ENCODE assay signal across 24 cellular contexts in genomic region chr15:94021621-94022320, GRCh38.
DNase-seq lines count a peak whose midpoint lies in the region; ATAC-seq, FAIRE-seq and TF ChIP-seq lines count a peak whose summit lies in the region.
"Had no signal": no experiment of that assay in that cellular context is flagged by ENCODE, and none has a peak within 500 bp of the region (broad histone marks: within the 10 kb centered on the region; RNA-seq: fewer than 3 reads in every experiment).

No MANE protein-coding gene starts in this region.

- no peaks in the 10 kb centered on the region for H3K27me3 Mint-ChIP-seq in GM23338 (ENCODE audit: insufficient read depth, low read depth, poor library complexity)
- peaks cover 17% of the 10 kb centered on the region for H3K27me3 Mint-ChIP-seq in activated T-cell treated with anti-CD3 and anti-CD28 coated beads, Interleukin-2, amount 50 U/mL, for 24 hours

- H2AFZ ChIP-seq in GM23338 = no peak overlapping the region

- DNase-seq in GM23338 (ENCODE audit: low spot score) (no peak), mucosa of gallbladder (ENCODE audit: low spot score) (peak; percentile 43), H54 (ENCODE audit: insufficient read length, low spot score) (no peak), A673 (ENCODE audit: low spot score) (no peak), GM19240 (ENCODE audit: insufficient read length, low spot score) (no peak)
- DNase-seq in activated T-cell treated with anti-CD3 and anti-CD28 coated beads, Interleukin-2, amount 50 U/mL, for 24 hours = no peak
- DNase-seq: EL; GF-D8; H9; HFFc6; Karpas-422; NCI-H1417; NCI-H1694 treated with DMSO at 0.1 percent for 48 hours; NCI-H2081 treated with DMSO at 0.1 percent for 48 hours; NCI-H446 treated with DMSO at 0.1 percent for 48 hours; NK-92 treated with Interleukin-12 subunit alpha and Interleukin-12 subunit beta, amount 100 ng/mL, for 24 hours; SIG-M5 had no signal

- H3K79me2 ChIP-seq in GM23338 (replicated peaks; ENCODE audit: insufficient read depth) = no peaks in the 10 kb centered on the region

- no peak for ATAC-seq in GM23338
- ATAC-seq: Panc1 had no signal

- no peak overlapping the region for H3K4me3 ChIP-seq in GM23338
- peak overlapping the region in 1 of 2 donors; percentile 35 for H3K4me3 ChIP-seq in stomach smooth muscle (ENCODE audit: low read length in 2 of 2)
- no peak overlapping the region for H3K4me3 ChIP-seq in A673 (ENCODE audit: low read depth, low read length, poor library complexity, severe bottlenecking)

- H3K4me2 ChIP-seq in GM23338 = no peak overlapping the region

- CTCF ChIA-PET in A673 (lab: Charles Lee) = no interaction called here

- TF ChIP-seq POLR2A in H54 (IDR thresholded peaks at IDR 0.05; ENCODE audit: low read depth, low read length) = no peak

- no peaks in the 10 kb centered on the region for H3K4me1 ChIP-seq in GM23338 (ENCODE audit: insufficient read depth)
- peaks cover 49% of the 10 kb centered on the region for H3K4me1 ChIP-seq in stomach smooth muscle (ENCODE audit: control insufficient read depth, insufficient read depth, low read length)
- H3K4me1 ChIP-seq in A673 (ENCODE audit: insufficient read depth, low read length, poor library complexity, severe bottlenecking) = peaks cover 2% of the 10 kb centered on the region

- POLR2A ChIA-PET in A673 (lab: Charles Lee; ENCODE audit: low non-redundant PET) = no interaction called here

- H3K27ac ChIP-seq in GM23338 (ENCODE audit: low read depth) = no peak overlapping the region
- H3K27ac ChIP-seq in VCaP = peak overlapping the region; percentile 37
- H3K27ac ChIP-seq in stomach smooth muscle (ENCODE audit: low read length) = peak overlapping the region; percentile 88
- no peak overlapping the region for H3K27ac ChIP-seq in A673 (ENCODE audit: low read depth, low read length, poor library complexity, severe bottlenecking)

- TF ChIP-seq CTCF in GM23338 (conservative IDR thresholded peaks at IDR 0.05; ENCODE audit: low read depth in 2 of 2) (no peak), VCaP (conservative IDR thresholded peaks at IDR 0.05) (no peak), A673 (conservative IDR thresholded peaks at IDR 0.05; ENCODE audit: low read depth, low read length) (no peak)

- H3K4me3 Mint-ChIP-seq in GM23338 = no peak overlapping the region
- no peak overlapping the region for H3K4me3 Mint-ChIP-seq in activated T-cell treated with anti-CD3 and anti-CD28 coated beads, Interleukin-2, amount 50 U/mL, for 24 hours
- H3K4me3 Mint-ChIP-seq: B cell, CD14-positive monocyte, H9, HFFc6 had no signal

- H3K9me3 ChIP-seq in stomach smooth muscle (ENCODE audit: control insufficient read depth in 2 of 2, low read length in 2 of 2) (no peaks in the 10 kb centered on the region), A673 (ENCODE audit: low read depth, low read length, poor library complexity, severe bottlenecking) (no peaks in the 10 kb centered on the region)

- no TSS peak for BruUV-seq in A673 (replicated peaks; lab: Mats Ljungman, UMichigan)

- no peaks in the 10 kb centered on the region for H3K9me3 Mint-ChIP-seq in GM23338
- H3K9me3 Mint-ChIP-seq in activated T-cell treated with anti-CD3 and anti-CD28 coated beads, Interleukin-2, amount 50 U/mL, for 24 hours = no peaks in the 10 kb centered on the region
- H3K9me3 Mint-ChIP-seq: H9, HFFc6 had no signal

- no peaks in the 10 kb centered on the region for H3K36me3 Mint-ChIP-seq in GM23338 (ENCODE audit: low read depth)
- no peaks in the 10 kb centered on the region for H3K36me3 Mint-ChIP-seq in activated T-cell treated with anti-CD3 and anti-CD28 coated beads, Interleukin-2, amount 50 U/mL, for 24 hours (ENCODE audit: low read depth)
- H3K36me3 Mint-ChIP-seq: CD14-positive monocyte had no signal

- no peaks in the 10 kb centered on the region for H3F3A ChIP-seq in GM23338 (replicated peaks; ENCODE audit: low read depth)

- H4K20me1 ChIP-seq in GM23338 (replicated peaks; ENCODE audit: insufficient read depth) = no peaks in the 10 kb centered on the region

- FAIRE-seq in H54 (lab: Jason Lieb, UNC) = no peak
- FAIRE-seq: A204.1, GM19239 had no signal

- H3K9me2 ChIP-seq in GM23338 (ENCODE audit: insufficient read depth) = no peaks in the 10 kb centered on the region

- H3K27me3 ChIP-seq in GM23338 (ENCODE audit: insufficient read depth) (no peaks in the 10 kb centered on the region), stomach smooth muscle (ENCODE audit: control insufficient read depth in 1 of 2, insufficient read depth in 2 of 2, low read length in 2 of 2) (no peaks in the 10 kb centered on the region), A673 (replicated peaks; ENCODE audit: insufficient read depth, low read depth, low read length, poor library complexity) (no peaks in the 10 kb centered on the region)

- intact Hi-C loops in A673 (cut with micrococcal nuclease; ENCODE audit: unreplicated experiment) = no loop called here

- H3K9ac ChIP-seq in stomach smooth muscle (ENCODE audit: low read length in 2 of 2) = peak overlapping the region in 1 of 2 donors; percentile 42

- H3K27ac Mint-ChIP-seq in GM23338 = peak overlapping the region; percentile 25; the same call in 1 of the 2 replicates
- no peak overlapping the region for H3K27ac Mint-ChIP-seq in activated T-cell treated with anti-CD3 and anti-CD28 coated beads, Interleukin-2, amount 50 U/mL, for 24 hours
- H3K27ac Mint-ChIP-seq: B cell, CD14-positive monocyte, H9, HFFc6 had no signal

- H3K36me3 ChIP-seq in GM23338 (ENCODE audit: insufficient read depth) = no peaks in the 10 kb centered on the region
- H3K36me3 ChIP-seq in stomach smooth muscle (ENCODE audit: control insufficient read depth in 2 of 2, insufficient read depth in 2 of 2, low read length in 2 of 2) = no peaks in the 10 kb centered on the region
- H3K36me3 ChIP-seq in A673 (ENCODE audit: insufficient read depth, low read length, poor library complexity, severe bottlenecking) = no peaks in the 10 kb centered on the region

- no peaks in the 10 kb centered on the region for H3K4me1 Mint-ChIP-seq in GM23338
- H3K4me1 Mint-ChIP-seq in activated T-cell treated with anti-CD3 and anti-CD28 coated beads, Interleukin-2, amount 50 U/mL, for 24 hours (ENCODE audit: low read depth) = no peaks in the 10 kb centered on the region
- H3K4me1 Mint-ChIP-seq: B cell, CD14-positive monocyte, H9 had no signal

TF ChIP-seq in GM23338, 12 proteins besides CTCF, POLR2A, EP300 and RAD21 (continues in another document):
- TF ChIP-seq EZH2 (IDR thresholded peaks at IDR 0.05; ENCODE audit: low read depth, unreplicated experiment) (no peak), ZNF114 (CRISPR knock-in tag; IDR thresholded peaks at IDR 0.05) (no peak), STAT1 (IDR thresholded peaks at IDR 0.05; ENCODE audit: unreplicated experiment) (no peak), NANOG (IDR thresholded peaks at IDR 0.05; ENCODE audit: borderline replicate concordance) (no peak), CREB1 (CRISPR knock-in tag; IDR thresholded peaks at IDR 0.05; ENCODE audit: low read depth) (no peak), POLR2AphosphoS5 (IDR thresholded peaks at IDR 0.05; ENCODE audit: low read depth) (no peak), REST (IDR thresholded peaks at IDR 0.05; ENCODE audit: unreplicated experiment) (no peak), JUNB (IDR thresholded peaks at IDR 0.05; ENCODE audit: unreplicated experiment) (no peak)

Comparison
In these comparisons a context has a peak if more than half of its experiments do, and no peak if none do; other contexts are left out.
1. H3K27ac ChIP-seq: peak in VCaP (single experiment) and stomach smooth muscle (single experiment); none in GM23338 (single experiment) and A673 (single experiment).